Comparison of ENCODE assay signal across 9 cellular contexts in genomic region chr17:78933959-78934568, GRCh38. TPM values are rescaled to one million over a fixed set of nuclear protein-coding genes. Genes with fewer than 3 reads are reported as not detected.
DNase-seq lines count a peak whose midpoint lies in the region; ATAC-seq and TF ChIP-seq lines count a peak whose summit lies in the region.
"Had no signal": no experiment of that assay in that cellular context is flagged by ENCODE, and none has a peak within 500 bp of the region (broad histone marks: within the 10 kb centered on the region; RNA-seq: fewer than 3 reads in every experiment).

No MANE protein-coding gene starts in this region.

- CTCF ChIA-PET in AG04449 (lab: Yijun Ruan, JAX): interaction anchor here (1.3 to 2.5 kb wide), 2 partner anchors 38 to 68 kb away, joined by 4 to 13 read pairs; no protein-coding TSS in a partner anchor

- no peak for ATAC-seq in HG03342 (IDR thresholded peaks at IDR 0.05; ENCODE audit: unreplicated experiment)

- H3K27ac ChIP-seq in mesodermal cell (ENCODE audit: low read depth, low read length, severe bottlenecking): peak overlapping the region; percentile 91

- H3K27ac Mint-ChIP-seq in type B pancreatic cell: peak overlapping the region; percentile 85
- H3K27ac Mint-ChIP-seq: activated naive CD8-positive, alpha-beta T cell had no signal

- DNase-seq in AG04449 (ENCODE audit: low read depth, low spot score) (peak; percentile 95), HT1080 (ENCODE audit: low read depth) (peak; percentile 95), RPMI8226 (peak; percentile 93), epithelial cell of esophagus (ENCODE audit: low read depth) (peak; percentile 91), type B pancreatic cell (ENCODE audit: extremely low spot score, unreplicated experiment) (peak; percentile 84), Kasumi-1 (lab: John Stamatoyannopoulos, UW) (no peak)

- no peaks in the 10 kb centered on the region for H3K9me3 ChIP-seq in mesodermal cell (ENCODE audit: control insufficient read depth, low read length)

- H3K36me3 ChIP-seq in mesodermal cell (ENCODE audit: control insufficient read depth, insufficient read depth, low read length): no peaks in the 10 kb centered on the region

- 51 to 54% methylated on average over 15 to 16 of the region's 16 CpGs for WGBS in mesodermal cell (ENCODE audit: insufficient coverage in 2 of 2), 2 experiments

- H3K36me3 Mint-ChIP-seq in type B pancreatic cell: no peaks in the 10 kb centered on the region
- H3K36me3 Mint-ChIP-seq: activated naive CD8-positive, alpha-beta T cell had no signal

- POLR2A ChIA-PET in AG04449 (lab: Yijun Ruan, JAX): interaction anchor here (0.6 to 1.7 kb wide), 9 partner anchors 11 to 111 kb away, joined by 3 to 8 read pairs (median 3); no protein-coding TSS in a partner anchor

- peak overlapping the region; percentile 45 for H3K4me3 ChIP-seq in AG04449 (ENCODE audit: low read depth, low read length)
- no peak overlapping the region for H3K4me3 ChIP-seq in epithelial cell of esophagus (ENCODE audit: low read length)
- no peak overlapping the region for H3K4me3 ChIP-seq in mesodermal cell (ENCODE audit: extremely low read depth, insufficient read depth, low read length, poor library complexity, severe bottlenecking)

- H3K9me3 Mint-ChIP-seq in type B pancreatic cell: no peaks in the 10 kb centered on the region

- no peak for TF ChIP-seq CTCF in AG04449 (IDR thresholded peaks at IDR 0.05; ENCODE audit: insufficient read depth, low read length, missing control alignments)
- no peak for TF ChIP-seq CTCF in epithelial cell of esophagus (IDR thresholded peaks at IDR 0.05; ENCODE audit: insufficient read depth, low read depth, low read length, missing control alignments)
- no peak for TF ChIP-seq CTCF in type B pancreatic cell (conservative IDR thresholded peaks at IDR 0.05)

- peak overlapping the region; percentile 60 for H3K4me3 Mint-ChIP-seq in type B pancreatic cell
- H3K4me3 Mint-ChIP-seq: activated naive CD8-positive, alpha-beta T cell had no signal

- peaks cover 26% of the 10 kb centered on the region for H3K4me1 Mint-ChIP-seq in type B pancreatic cell (ENCODE audit: unreplicated experiment)

- H3K27me3 Mint-ChIP-seq in type B pancreatic cell: no peaks in the 10 kb centered on the region
- H3K27me3 Mint-ChIP-seq: activated naive CD8-positive, alpha-beta T cell had no signal

- peaks cover 37% of the 10 kb centered on the region for H3K4me1 ChIP-seq in mesodermal cell (ENCODE audit: control insufficient read depth, insufficient read depth, low read length, poor library complexity, severe bottlenecking)

RNA-seq across cellular contexts. Expression of gene TIMP2, which starts 8.9 kb away (rescaled TPM):
- total RNA-seq in HT1080 (2014; rRNA removed; shearing (Covaris generic)): 78.0 and 119 TPM in 2 replicates
- polyA plus RNA-seq in HT1080 (2015; cell fraction: cytosol; rRNA removed): 236 and 260 TPM in 2 replicates
- polyA plus RNA-seq in HT1080 (2015; cell fraction: nucleus; rRNA removed): 188 and 206 TPM in 2 replicates
- polyA plus RNA-seq in mesodermal cell (2013, experiment 1 of 2): 79.6 TPM
- polyA plus RNA-seq in mesodermal cell (2013, experiment 2 of 2): 74.1 TPM
- 125 and 192 TPM in 2 replicates for total RNA-seq in type B pancreatic cell (ENCODE audit: low replicate concordance)

RNA-seq across cellular contexts. Expression of gene CEP295NL, which starts 31.1 kb away (rescaled TPM):
- 0.27 and 0.55 TPM in 2 replicates for total RNA-seq in HT1080 (2014; rRNA removed; shearing (Covaris generic))
- polyA plus RNA-seq in HT1080 (2015; cell fraction: cytosol; rRNA removed): 0.06 and 0.45 TPM in 2 replicates
- polyA plus RNA-seq in HT1080 (2015; cell fraction: nucleus; rRNA removed): 0.61 and 0.65 TPM in 2 replicates
- polyA plus RNA-seq in mesodermal cell (2013, experiment 1 of 2): 0.33 TPM
- polyA plus RNA-seq in mesodermal cell (2013, experiment 2 of 2): 0.40 TPM
- 3.8 and 4.4 TPM in 2 replicates for total RNA-seq in type B pancreatic cell (ENCODE audit: low replicate concordance)

RNA-seq across cellular contexts. Expression of gene LGALS3BP, which starts 45.7 kb away (rescaled TPM):
- 375 and 383 TPM in 2 replicates for total RNA-seq in HT1080 (2014; rRNA removed; shearing (Covaris generic))
- 219 and 224 TPM in 2 replicates for polyA plus RNA-seq in HT1080 (2015; cell fraction: cytosol; rRNA removed)
- polyA plus RNA-seq in HT1080 (2015; cell fraction: nucleus; rRNA removed): 730 and 904 TPM in 2 replicates
- 18.2 TPM for polyA plus RNA-seq in mesodermal cell (2013, experiment 1 of 2)
- 17.5 TPM for polyA plus RNA-seq in mesodermal cell (2013, experiment 2 of 2)
- 154 and 202 TPM in 2 replicates for total RNA-seq in type B pancreatic cell (ENCODE audit: low replicate concordance)

Comparison
In these comparisons a context has a peak if more than half of its experiments do, and no peak if none do; other contexts are left out.
1. DNase-seq: peak in AG04449 (single experiment), HT1080 (single experiment), RPMI8226 (single experiment), epithelial cell of esophagus (single experiment) and type B pancreatic cell (single experiment); none in Kasumi-1 (0 of 2).